Comparison of ENCODE assay signal across 8 cellular contexts in the genomic region with DNA sequence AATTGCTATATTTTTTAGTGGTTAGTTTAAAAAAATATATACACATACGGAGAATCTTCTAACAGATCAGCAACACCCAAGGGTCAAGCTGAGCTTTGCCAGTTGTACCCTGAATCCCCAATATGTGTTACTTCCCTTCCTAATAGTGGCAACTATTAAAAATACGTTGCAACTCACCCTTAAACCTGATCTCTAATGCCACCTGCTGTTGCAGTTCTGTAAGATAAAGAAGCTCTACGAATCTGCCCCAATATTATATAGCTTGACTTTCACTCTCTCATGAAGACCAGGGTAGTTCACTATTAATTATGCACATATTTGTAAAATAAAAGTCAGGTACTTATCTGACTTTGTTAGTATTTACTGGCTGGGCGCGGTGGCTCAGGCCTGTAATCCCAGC. TPM values are rescaled to one million over a fixed set of nuclear protein-coding genes. Genes with fewer than 3 reads are reported as not detected.
DNase-seq lines count a peak whose midpoint lies in the region; ATAC-seq and TF ChIP-seq lines count a peak whose summit lies in the region.
"Had no signal": no experiment of that assay in that cellular context is flagged by ENCODE, and none has a peak within 500 bp of the region (broad histone marks: within the 10 kb centered on the region; RNA-seq: fewer than 3 reads in every experiment).

No MANE protein-coding gene starts in this region.

- no CpG with 5 or more reads among the region's 5 CpGs for WGBS in mesendoderm (ENCODE audit: extremely low coverage, insufficient coverage, low lambda C conversion rate)
- WGBS in suprapubic skin: 62% methylated on average over 5 of the region's 5 CpGs

- no peak overlapping the region for H3K4me3 ChIP-seq in cardiac fibroblast (replicated peaks in 1 of 2; ENCODE audit: low read depth in 2 of 2, low read length in 2 of 2)
- H3K4me3 ChIP-seq in mesendoderm (ENCODE audit: low read length): no peak overlapping the region
- H3K4me3 ChIP-seq in suprapubic skin: no peak overlapping the region
- H3K4me3 ChIP-seq: SJSA1 had no signal

- H4K8ac ChIP-seq in mesendoderm (ENCODE audit: low read depth, low read length): no peak overlapping the region

- no peak overlapping the region for H3K23ac ChIP-seq in mesendoderm (ENCODE audit: low read length)

- no peak overlapping the region for H3K4ac ChIP-seq in mesendoderm (ENCODE audit: low read depth, low read length)

- TF ChIP-seq POLR2A in suprapubic skin (IDR thresholded peaks at IDR 0.05): no peak

- no peak overlapping the region for H3K9ac ChIP-seq in mesendoderm (ENCODE audit: low read length)

- no peak overlapping the region for H3K18ac ChIP-seq in mesendoderm (ENCODE audit: low read length)

- DNase-seq in GM10266 (ENCODE audit: extremely low spot score) (peak; percentile 32), NCI-H1694 (lab: John Stamatoyannopoulos, UW) (peak; percentile 76), cardiac fibroblast (ENCODE audit: low read depth in 2 of 2) (peak; percentile 60 to 71), mesendoderm (peak; percentile 21), suprapubic skin (ENCODE audit: low spot score in 2 of 2) (no peak), T-helper 9 cell (no peak)

- no peak overlapping the region for H3K56ac ChIP-seq in mesendoderm (ENCODE audit: low read length)

- TF ChIP-seq EP300 in suprapubic skin (IDR thresholded peaks at IDR 0.05): no peak

- H3K79me2 ChIP-seq in mesendoderm (ENCODE audit: control insufficient read depth, insufficient read depth, low read length): no peaks in the 10 kb centered on the region

- H3K4me1 ChIP-seq in mesendoderm (ENCODE audit: control insufficient read depth, low read depth, low read length): peaks cover 5% of the 10 kb centered on the region
- H3K4me1 ChIP-seq in suprapubic skin: peaks cover 20% of the 10 kb centered on the region
- H3K4me1 ChIP-seq: SJSA1 had no signal

- H3K27me3 ChIP-seq in mesendoderm (ENCODE audit: insufficient read depth, low read length, poor library complexity) (no peaks in the 10 kb centered on the region), suprapubic skin (no peaks in the 10 kb centered on the region)
- H3K27me3 ChIP-seq: SJSA1 had no signal

- H3K27ac ChIP-seq in mesendoderm (ENCODE audit: low read depth, low read length): no peak overlapping the region
- H3K27ac ChIP-seq in suprapubic skin: no peak overlapping the region
- H3K27ac ChIP-seq: SJSA1 had no signal

- H3K79me1 ChIP-seq in mesendoderm (ENCODE audit: low read length): peaks cover 5% of the 10 kb centered on the region

- no peak overlapping the region for H3K4me2 ChIP-seq in mesendoderm (ENCODE audit: low read length)

- H2BK5ac ChIP-seq in mesendoderm (ENCODE audit: low read length): no peak overlapping the region

- no peaks in the 10 kb centered on the region for H3K9me3 ChIP-seq in suprapubic skin
- H3K9me3 ChIP-seq: SJSA1 had no signal

- no peak overlapping the region for H4K5ac ChIP-seq in mesendoderm (ENCODE audit: low read length)

- H3K36me3 ChIP-seq in mesendoderm (ENCODE audit: control insufficient read depth, insufficient read depth, low read length) (no peaks in the 10 kb centered on the region), suprapubic skin (no peaks in the 10 kb centered on the region)

- no peak overlapping the region for H2AK5ac ChIP-seq in mesendoderm (ENCODE audit: low read length)

- H2BK15ac ChIP-seq in mesendoderm (replicated peaks; ENCODE audit: low read depth): no peak overlapping the region

- H2BK120ac ChIP-seq in mesendoderm (ENCODE audit: low read depth, low read length): no peak overlapping the region

- no peak for ATAC-seq in GM21825 (IDR thresholded peaks at IDR 0.05; ENCODE audit: unreplicated experiment)

- TF ChIP-seq CTCF in GM10266 (IDR thresholded peaks at IDR 0.05; ENCODE audit: control insufficient read depth, insufficient read depth, low read depth, missing control alignments) (peak; percentile 38), cardiac fibroblast (IDR thresholded peaks at IDR 0.05; ENCODE audit: low read depth, low read length) (peak; percentile 45), suprapubic skin (IDR thresholded peaks at IDR 0.05) (no peak)

RNA-seq across cellular contexts. Expression of a gene that starts 58.4 kb away (rescaled TPM):
- 4.7 TPM for polyA plus RNA-seq in mesendoderm (2013, experiment 1 of 2)
- 4.6 TPM for polyA plus RNA-seq in mesendoderm (2013, experiment 2 of 2)
- total RNA-seq in suprapubic skin: 100 to 1,000 TPM in 1 of 4 donors, 10 to 100 TPM in 3; 51.9 to 121 (median 66.2) TPM

Comparison
In these comparisons a context has a peak if more than half of its experiments do, and no peak if none do; other contexts are left out.
1. DNase-seq: peak in GM10266 (single experiment), NCI-H1694 (single experiment), cardiac fibroblast (2 of 2) and mesendoderm (single experiment); none in suprapubic skin (0 of 2) and T-helper 9 cell (single experiment).
2. CTCF ChIP-seq: peak in GM10266 (single experiment) and cardiac fibroblast (single experiment); none in suprapubic skin (0 of 2).